3 cellular contexts compared by ENCODE assay signal in genomic region chr5:39179561-39179960, GRCh38. TPM values are rescaled to one million over a fixed set of nuclear protein-coding genes. Genes with fewer than 3 reads are reported as not detected.
"Had no signal": no experiment of that assay in that cellular context is flagged by ENCODE, and none has a peak within 500 bp of the region (broad histone marks: within the 10 kb centered on the region; RNA-seq: fewer than 3 reads in every experiment).

No MANE protein-coding gene starts in this region.

RNA-seq across cellular contexts. Expression of gene FYB1, which starts 39.8 kb away (rescaled TPM):
- total RNA-seq: foreskin keratinocyte, glomerular endothelial cell, myocyte had no signal
- polyA plus RNA-seq: foreskin keratinocyte had no signal
